1 cellular context compared by ENCODE assay signal in the genomic region with DNA sequence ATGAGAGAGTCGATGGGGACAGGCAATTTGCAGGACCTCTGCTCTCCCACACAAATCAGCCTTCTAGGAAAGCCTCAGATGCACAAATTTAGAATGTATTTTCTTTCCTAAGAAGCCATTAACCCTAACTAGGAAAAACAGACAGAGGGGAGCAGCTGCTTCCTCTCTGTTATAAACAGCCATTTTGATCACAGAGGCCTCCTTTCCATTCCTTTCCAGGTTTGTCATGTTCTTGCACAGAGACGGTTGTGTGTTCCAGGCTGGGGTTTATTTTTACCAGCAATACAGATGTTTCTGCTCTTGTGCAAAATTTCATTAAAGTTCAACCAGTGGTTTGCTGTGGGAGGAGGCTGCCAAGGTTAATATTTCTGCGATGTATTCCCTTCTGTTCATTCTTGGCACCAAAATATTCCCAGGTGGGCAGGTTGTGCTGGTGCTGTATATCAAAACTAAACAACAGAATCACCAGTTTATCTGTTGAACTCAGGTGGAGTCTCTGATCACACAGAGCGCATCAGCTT.
TF ChIP-seq lines count a peak whose summit lies in the region.

No MANE protein-coding gene starts in this region.

TF ChIP-seq in IMR-90, 13 proteins besides CTCF, POLR2A, EP300 and RAD21:
- TF ChIP-seq, protein P1, sequence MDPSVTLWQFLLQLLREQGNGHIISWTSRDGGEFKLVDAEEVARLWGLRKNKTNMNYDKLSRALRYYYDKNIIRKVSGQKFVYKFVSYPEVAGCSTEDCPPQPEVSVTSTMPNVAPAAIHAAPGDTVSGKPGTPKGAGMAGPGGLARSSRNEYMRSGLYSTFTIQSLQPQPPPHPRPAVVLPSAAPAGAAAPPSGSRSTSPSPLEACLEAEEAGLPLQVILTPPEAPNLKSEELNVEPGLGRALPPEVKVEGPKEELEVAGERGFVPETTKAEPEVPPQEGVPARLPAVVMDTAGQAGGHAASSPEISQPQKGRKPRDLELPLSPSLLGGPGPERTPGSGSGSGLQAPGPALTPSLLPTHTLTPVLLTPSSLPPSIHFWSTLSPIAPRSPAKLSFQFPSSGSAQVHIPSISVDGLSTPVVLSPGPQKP (IDR thresholded peaks at IDR 0.05; ENCODE audit: borderline replicate concordance, low read depth, low read length) = no peak
- TF ChIP-seq RFX5 (IDR thresholded peaks at IDR 0.05; ENCODE audit: low read depth, low read length) (no peak), MXI1 (IDR thresholded peaks at IDR 0.05; ENCODE audit: borderline replicate concordance, low read depth, low read length) (no peak), MAFK (IDR thresholded peaks at IDR 0.05; ENCODE audit: low read depth, low read length) (no peak), SMC3 (IDR thresholded peaks at IDR 0.05; ENCODE audit: low read depth, low read length) (no peak), NFE2L2 (IDR thresholded peaks at IDR 0.05; ENCODE audit: low read depth, low read length) (no peak), FOS (IDR thresholded peaks at IDR 0.05; ENCODE audit: low read depth, low read length) (no peak), MAZ (IDR thresholded peaks at IDR 0.05; ENCODE audit: borderline replicate concordance, low read depth, low read length) (no peak), CHD1 (IDR thresholded peaks at IDR 0.05; ENCODE audit: low read depth, low read length) (no peak), CEBPB (IDR thresholded peaks at IDR 0.05; ENCODE audit: low read depth, low read length) (no peak), BHLHE40 (IDR thresholded peaks at IDR 0.05; ENCODE audit: low read depth, low read length) (no peak)
